Comparison of ENCODE assay signal across 1 cellular context in the genomic region with DNA sequence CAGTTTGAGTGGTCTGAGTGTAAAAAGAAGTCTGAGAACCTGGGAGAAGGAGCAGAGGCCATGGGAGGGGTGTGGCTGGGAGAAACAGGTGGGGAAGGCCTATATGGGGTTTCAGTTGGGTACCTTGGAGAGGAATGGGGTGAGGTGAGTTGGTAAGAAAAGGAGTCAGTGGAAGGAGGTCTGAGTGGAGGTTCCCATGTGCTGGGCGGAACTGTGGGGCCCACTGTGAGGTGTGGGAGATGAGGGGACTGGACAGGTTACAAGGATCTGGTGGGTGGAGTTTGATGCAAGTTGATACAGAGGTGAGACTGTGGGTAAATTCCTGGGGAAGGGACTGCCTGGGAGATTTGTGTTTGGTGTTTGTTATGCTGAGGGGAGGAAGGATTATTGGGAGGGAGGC.
TF ChIP-seq lines count a peak whose summit lies in the region.

No MANE protein-coding gene starts in this region.

TF ChIP-seq in HepG2, 621 proteins besides CTCF, POLR2A, EP300 and RAD21:
- TF ChIP-seq, protein P1, sequence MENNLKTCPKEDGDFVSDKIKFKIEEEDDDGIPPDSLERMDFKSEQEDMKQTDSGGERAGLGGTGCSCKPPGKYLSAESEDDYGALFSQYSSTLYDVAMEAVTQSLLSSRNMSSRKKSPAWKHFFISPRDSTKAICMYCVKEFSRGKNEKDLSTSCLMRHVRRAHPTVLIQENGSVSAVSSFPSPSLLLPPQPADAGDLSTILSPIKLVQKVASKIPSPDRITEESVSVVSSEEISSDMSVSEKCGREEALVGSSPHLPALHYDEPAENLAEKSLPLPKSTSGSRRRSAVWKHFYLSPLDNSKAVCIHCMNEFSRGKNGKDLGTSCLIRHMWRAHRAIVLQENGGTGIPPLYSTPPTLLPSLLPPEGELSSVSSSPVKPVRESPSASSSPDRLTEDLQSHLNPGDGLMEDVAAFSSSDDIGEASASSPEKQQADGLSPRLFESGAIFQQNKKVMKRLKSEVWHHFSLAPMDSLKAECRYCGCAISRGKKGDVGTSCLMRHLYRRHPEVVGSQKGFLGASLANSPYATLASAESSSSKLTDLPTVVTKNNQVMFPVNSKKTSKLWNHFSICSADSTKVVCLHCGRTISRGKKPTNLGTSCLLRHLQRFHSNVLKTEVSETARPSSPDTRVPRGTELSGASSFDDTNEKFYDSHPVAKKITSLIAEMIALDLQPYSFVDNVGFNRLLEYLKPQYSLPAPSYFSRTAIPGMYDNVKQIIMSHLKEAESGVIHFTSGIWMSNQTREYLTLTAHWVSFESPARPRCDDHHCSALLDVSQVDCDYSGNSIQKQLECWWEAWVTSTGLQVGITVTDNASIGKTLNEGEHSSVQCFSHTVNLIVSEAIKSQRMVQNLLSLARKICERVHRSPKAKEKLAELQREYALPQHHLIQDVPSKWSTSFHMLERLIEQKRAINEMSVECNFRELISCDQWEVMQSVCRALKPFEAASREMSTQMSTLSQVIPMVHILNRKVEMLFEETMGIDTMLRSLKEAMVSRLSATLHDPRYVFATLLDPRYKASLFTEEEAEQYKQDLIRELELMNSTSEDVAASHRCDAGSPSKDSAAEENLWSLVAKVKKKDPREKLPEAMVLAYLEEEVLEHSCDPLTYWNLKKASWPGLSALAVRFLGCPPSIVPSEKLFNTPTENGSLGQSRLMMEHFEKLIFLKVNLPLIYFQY (CRISPR knock-in tag; IDR thresholded peaks at IDR 0.05; ENCODE audit: borderline replicate concordance), result no peak
- TF ChIP-seq MAZ (IDR thresholded peaks at IDR 0.05; ENCODE audit: borderline replicate concordance, low read depth, low read length) (no peak), MAZ (CRISPR knock-in tag; IDR thresholded peaks at IDR 0.05; ENCODE audit: low read depth) (no peak), ELF4 (CRISPR knock-in tag; IDR thresholded peaks at IDR 0.05; ENCODE audit: borderline replicate concordance) (no peak), ZNF530 (CRISPR knock-in tag; IDR thresholded peaks at IDR 0.05; ENCODE audit: low read depth) (no peak), EED (CRISPR knock-in tag; IDR thresholded peaks at IDR 0.05) (no peak), SPEN (CRISPR knock-in tag; IDR thresholded peaks at IDR 0.05; ENCODE audit: low read depth) (no peak), CEBPB (IDR thresholded peaks at IDR 0.05; ENCODE audit: borderline replicate concordance, low read depth, low read length) (no peak)
